14 cellular contexts compared by ENCODE assay signal in genomic region chr20:62989201-62989601, GRCh38. TPM values are rescaled to one million over a fixed set of nuclear protein-coding genes. Genes with fewer than 3 reads are reported as not detected.
DNase-seq lines count a peak whose midpoint lies in the region; ATAC-seq and TF ChIP-seq lines count a peak whose summit lies in the region.
"Had no signal": no experiment of that assay in that cellular context is flagged by ENCODE, and none has a peak within 500 bp of the region (broad histone marks: within the 10 kb centered on the region; RNA-seq: fewer than 3 reads in every experiment).

No MANE protein-coding gene starts in this region.

- no peak for ATAC-seq in CD4-positive, alpha-beta T cell (ENCODE audit: poor library complexity)
- ATAC-seq in HG03521 (IDR thresholded peaks at IDR 0.05; ENCODE audit: unreplicated experiment) (no peak), HG02642 (IDR thresholded peaks at IDR 0.05; ENCODE audit: poor library complexity, unreplicated experiment) (no peak)
- ATAC-seq: gastrocnemius medialis, HCT116, right cardiac atrium had no signal

- H3K27ac ChIP-seq in CD4-positive, alpha-beta T cell (ENCODE audit: low read depth, low read length) = no peak overlapping the region
- H3K27ac ChIP-seq in effector memory CD4-positive, alpha-beta T cell (ENCODE audit: insufficient read depth, low read length, poor library complexity, severe bottlenecking) = no peak overlapping the region
- H3K27ac ChIP-seq: gastrocnemius medialis had no signal

- H3K27me3 ChIP-seq in CD4-positive, alpha-beta T cell (ENCODE audit: control insufficient read depth, insufficient read depth, low read length) = no peaks in the 10 kb centered on the region
- H3K27me3 ChIP-seq in effector memory CD4-positive, alpha-beta T cell (replicated peaks; ENCODE audit: control insufficient read depth, insufficient read depth, low read length, poor library complexity, severe bottlenecking) = no peaks in the 10 kb centered on the region

- no peaks in the 10 kb centered on the region for H3K36me3 Mint-ChIP-seq in CD4-positive, alpha-beta T cell (ENCODE audit: low read depth)
- H3K36me3 Mint-ChIP-seq in T-helper 1 cell treated with Interleukin-12 subunit alpha and Interleukin-12 subunit beta and Interleukin-4 antibody, amounts not matched to agents 30 μg/mL and 1 μg/mL, for 36 hours (ENCODE audit: low read depth) = no peaks in the 10 kb centered on the region

- peaks cover 3% of the 10 kb centered on the region for H3K4me1 ChIP-seq in effector memory CD4-positive, alpha-beta T cell (ENCODE audit: control insufficient read depth, insufficient read depth, low read length, poor library complexity, severe bottlenecking)
- H3K4me1 ChIP-seq: gastrocnemius medialis had no signal

- POLR2A ChIA-PET in CD4-positive, alpha-beta T cell (lab: Charles Lee) = no interaction called here

- H3K4me3 ChIP-seq in effector memory CD4-positive, alpha-beta T cell (ENCODE audit: insufficient read depth, low read depth, low read length, poor library complexity, severe bottlenecking) = peak overlapping the region; percentile 49

- no peaks in the 10 kb centered on the region for H3K4me1 Mint-ChIP-seq in CD4-positive, alpha-beta T cell (ENCODE audit: low read depth)
- peaks cover 3% of the 10 kb centered on the region for H3K4me1 Mint-ChIP-seq in T-helper 1 cell treated with Interleukin-12 subunit alpha and Interleukin-12 subunit beta and Interleukin-4 antibody, amounts not matched to agents 30 μg/mL and 1 μg/mL, for 36 hours (ENCODE audit: low read depth)

- DNase-seq in A172 (ENCODE audit: low spot score) (peak; percentile 22), HK-2 (ENCODE audit: unreplicated experiment) (no peak), NCI-H1436 (lab: John Stamatoyannopoulos, UW) (no peak)
- no peak for DNase-seq in CD4-positive, alpha-beta T cell
- no peak for DNase-seq in effector memory CD4-positive, alpha-beta T cell
- DNase-seq: activated CD8-positive, alpha-beta memory T cell treated with anti-CD3 and anti-CD28 coated beads for 24 hours; gastrocnemius medialis; GF-D8; NCI-H2029 had no signal

- H3K27me3 Mint-ChIP-seq in CD4-positive, alpha-beta T cell = peaks cover 21% of the 10 kb centered on the region
- H3K27me3 Mint-ChIP-seq in T-helper 1 cell treated with Interleukin-12 subunit alpha and Interleukin-12 subunit beta and Interleukin-4 antibody, amounts not matched to agents 30 μg/mL and 1 μg/mL, for 36 hours (ENCODE audit: low read depth) = peaks cover 8% of the 10 kb centered on the region

- H3K36me3 ChIP-seq in effector memory CD4-positive, alpha-beta T cell (ENCODE audit: control insufficient read depth, insufficient read depth, low read length) = no peaks in the 10 kb centered on the region
- H3K36me3 ChIP-seq: gastrocnemius medialis had no signal

- H3K9me3 ChIP-seq in CD4-positive, alpha-beta T cell (ENCODE audit: control insufficient read depth, low read length) = no peaks in the 10 kb centered on the region
- no peaks in the 10 kb centered on the region for H3K9me3 ChIP-seq in effector memory CD4-positive, alpha-beta T cell (ENCODE audit: control insufficient read depth, low read length)
- H3K9me3 ChIP-seq: gastrocnemius medialis had no signal

- H3K4me3 Mint-ChIP-seq in CD4-positive, alpha-beta T cell = peak overlapping the region; percentile 62
- H3K4me3 Mint-ChIP-seq in T-helper 1 cell treated with Interleukin-12 subunit alpha and Interleukin-12 subunit beta and Interleukin-4 antibody, amounts not matched to agents 30 μg/mL and 1 μg/mL, for 36 hours = peak overlapping the region; percentile 60

- no peak for TF ChIP-seq CTCF in CD4-positive, alpha-beta T cell (IDR thresholded peaks at IDR 0.05)

- H3K27ac Mint-ChIP-seq in CD4-positive, alpha-beta T cell = no peak overlapping the region
- no peak overlapping the region for H3K27ac Mint-ChIP-seq in T-helper 1 cell treated with Interleukin-12 subunit alpha and Interleukin-12 subunit beta and Interleukin-4 antibody, amounts not matched to agents 30 μg/mL and 1 μg/mL, for 36 hours

- no peaks in the 10 kb centered on the region for H3K9me3 Mint-ChIP-seq in CD4-positive, alpha-beta T cell
- H3K9me3 Mint-ChIP-seq in T-helper 1 cell treated with Interleukin-12 subunit alpha and Interleukin-12 subunit beta and Interleukin-4 antibody, amounts not matched to agents 30 μg/mL and 1 μg/mL, for 36 hours = no peaks in the 10 kb centered on the region

- CTCF ChIA-PET in CD4-positive, alpha-beta T cell (lab: Charles Lee) = no interaction called here

- intact Hi-C loops in CD4-positive, alpha-beta T cell (cut with DNase I, micrococcal nuclease) = no loop called here

RNA-seq across cellular contexts. Expression of gene BHLHE23, which starts 17.6 kb away (rescaled TPM):
- total RNA-seq in A172 (2014; rRNA removed; shearing (Covaris generic)) = not detected in 2 replicates
- not detected for total RNA-seq in CD4-positive, alpha-beta T cell
- total RNA-seq: gastrocnemius medialis, right cardiac atrium had no signal

RNA-seq across cellular contexts. Expression of gene SLC17A9, which starts 36.7 kb away (rescaled TPM):
- not detected in 2 replicates for total RNA-seq in A172 (2014; rRNA removed; shearing (Covaris generic))
- 1 to 10 TPM; 3.5 to 5.5 TPM for total RNA-seq in CD4-positive, alpha-beta T cell

RNA-seq across cellular contexts. Expression of gene GID8, which starts 51.3 kb away (rescaled TPM):
- 25.8 and 28.9 TPM in 2 replicates for total RNA-seq in A172 (2014; rRNA removed; shearing (Covaris generic))
- 10 to 100 TPM; 39.6 to 46.1 TPM for total RNA-seq in CD4-positive, alpha-beta T cell
